In genomic region chr1:248752119-248752931, GRCh38 we compare ENCODE assay signal across 17 cellular contexts. TPM values are rescaled to one million over a fixed set of nuclear protein-coding genes. Genes with fewer than 3 reads are reported as not detected.
DNase-seq lines count a peak whose midpoint lies in the region; ATAC-seq, FAIRE-seq and TF ChIP-seq lines count a peak whose summit lies in the region.
"Had no signal": no experiment of that assay in that cellular context is flagged by ENCODE, and none has a peak within 500 bp of the region (broad histone marks: within the 10 kb centered on the region; RNA-seq: fewer than 3 reads in every experiment).

No MANE protein-coding gene starts in this region.

- no peaks in the 10 kb centered on the region for H3K79me2 ChIP-seq in SK-N-SH (ENCODE audit: insufficient read depth)

- no peaks in the 10 kb centered on the region for H3K9me3 Mint-ChIP-seq in activated CD8-positive, alpha-beta T cell treated with anti-CD3 and anti-CD28 coated beads for 36 hours
- H3K9me3 Mint-ChIP-seq: dendritic cell treated with granulocyte-macrophage colony-stimulating factor and Interleukin-4, amounts not matched to agents 40 ng/mL and 50 ng/mL, for 4 days had no signal

- peaks cover 9% of the 10 kb centered on the region for H3F3A ChIP-seq in SK-N-SH (replicated peaks; ENCODE audit: insufficient read depth)

- H3K36me3 ChIP-seq in SK-N-SH (replicated peaks in 1 of 2; ENCODE audit: control insufficient read depth in 1 of 2, insufficient read depth in 2 of 2, low read length in 1 of 2) (no peaks in the 10 kb centered on the region), small intestine (ENCODE audit: control insufficient read depth in 2 of 2, insufficient read depth in 2 of 2, low read length in 2 of 2) (no peaks in the 10 kb centered on the region)
- H3K36me3 ChIP-seq: SJSA1, vagina had no signal

- no peak overlapping the region for H2AFZ ChIP-seq in SK-N-SH (ENCODE audit: low read depth)

- ATAC-seq in SK-N-SH treated with all-trans-retinoic acid at 6 μM for 48 hours: peak; percentile 53
- ATAC-seq in activated CD8-positive, alpha-beta T cell treated with anti-CD3 and anti-CD28 coated beads for 36 hours: peak; percentile 56
- ATAC-seq in HG02642 (IDR thresholded peaks at IDR 0.05; ENCODE audit: poor library complexity, unreplicated experiment): no peak

- H3K4me1 Mint-ChIP-seq in activated CD8-positive, alpha-beta T cell treated with anti-CD3 and anti-CD28 coated beads for 36 hours (ENCODE audit: low read depth): peaks cover 11% of the 10 kb centered on the region

- DNase-seq in SK-N-SH (no peak), LNCaP clone FGC (ENCODE audit: low read depth) (peak; percentile 15), small intestine (peak; percentile 48), HCEC 1CT (no peak)
- peak; percentile 11 for DNase-seq in activated CD8-positive, alpha-beta T cell treated with anti-CD3 and anti-CD28 coated beads for 36 hours
- no peak for DNase-seq in activated CD4-positive, alpha-beta T cell treated with anti-CD3 and anti-CD28 coated beads, Interleukin-2, amount 50 U/mL, for 1 hour
- DNase-seq: activated T-cell treated with anti-CD3 and anti-CD28 coated beads, Interleukin-2, amount 50 U/mL, for 48 hours; aorta; Kasumi-1 had no signal

- POLR2A ChIA-PET in SK-N-SH (lab: Yijun Ruan, JAX): no interaction called here
- POLR2A ChIA-PET in activated CD8-positive, alpha-beta T cell treated with anti-CD3 and anti-CD28 coated beads for 36 hours (lab: Charles Lee): interaction anchor here (0.6 kb wide), 1 partner anchor 66 kb away, joined by 3 read pairs; no protein-coding TSS in a partner anchor

- H3K4me3 ChIP-seq in SK-N-SH (ENCODE audit: low read depth in 2 of 2, low read length in 1 of 2): no peak overlapping the region
- no peak overlapping the region for H3K4me3 ChIP-seq in LNCaP clone FGC (ENCODE audit: low read depth, low read length)
- H3K4me3 ChIP-seq in small intestine (ENCODE audit: low read depth in 1 of 2, low read length in 2 of 2): no peak overlapping the region
- H3K4me3 ChIP-seq: SJSA1, vagina had no signal

- no peak overlapping the region for H3K27ac Mint-ChIP-seq in activated CD8-positive, alpha-beta T cell treated with anti-CD3 and anti-CD28 coated beads for 36 hours
- H3K27ac Mint-ChIP-seq: dendritic cell treated with granulocyte-macrophage colony-stimulating factor and Interleukin-4, amounts not matched to agents 40 ng/mL and 50 ng/mL, for 4 days; progenitor cell of endocrine pancreas had no signal

- no peaks in the 10 kb centered on the region for H3K27me3 Mint-ChIP-seq in activated CD8-positive, alpha-beta T cell treated with anti-CD3 and anti-CD28 coated beads for 36 hours
- H3K27me3 Mint-ChIP-seq: dendritic cell treated with granulocyte-macrophage colony-stimulating factor and Interleukin-4, amounts not matched to agents 40 ng/mL and 50 ng/mL, for 4 days; progenitor cell of endocrine pancreas had no signal

- no peak for TF ChIP-seq RAD21 in SK-N-SH (IDR thresholded peaks at IDR 0.05; ENCODE audit: low read length)

- H3K9ac ChIP-seq in SK-N-SH: no peak overlapping the region

- no peak for TF ChIP-seq EP300 in SK-N-SH (IDR thresholded peaks at IDR 0.05; ENCODE audit: borderline replicate concordance in 1 of 2, low read depth in 1 of 2, low read length in 1 of 2)

- no peaks in the 10 kb centered on the region for H3K9me3 ChIP-seq in SK-N-SH
- H3K9me3 ChIP-seq in small intestine (ENCODE audit: control insufficient read depth, low read depth): no peaks in the 10 kb centered on the region
- H3K9me3 ChIP-seq: vagina had no signal

- CTCF ChIA-PET in SK-N-SH (lab: Yijun Ruan, JAX): no interaction called here
- CTCF ChIA-PET in activated CD8-positive, alpha-beta T cell treated with anti-CD3 and anti-CD28 coated beads for 36 hours (lab: Charles Lee): no interaction called here

- no peak overlapping the region for H3K4me3 Mint-ChIP-seq in activated CD8-positive, alpha-beta T cell treated with anti-CD3 and anti-CD28 coated beads for 36 hours
- H3K4me3 Mint-ChIP-seq: dendritic cell treated with granulocyte-macrophage colony-stimulating factor and Interleukin-4, amounts not matched to agents 40 ng/mL and 50 ng/mL, for 4 days had no signal

- H3K4me2 ChIP-seq in SK-N-SH: no peak overlapping the region

- H3K9me2 ChIP-seq in SK-N-SH: no peaks in the 10 kb centered on the region

- H3K27me3 ChIP-seq in SK-N-SH (ENCODE audit: insufficient read depth) (no peaks in the 10 kb centered on the region), small intestine (ENCODE audit: control insufficient read depth in 2 of 2, insufficient read depth in 2 of 2, low read length in 2 of 2) (no peaks in the 10 kb centered on the region)
- H3K27me3 ChIP-seq: SJSA1, vagina had no signal

- intact Hi-C loops in activated CD8-positive, alpha-beta T cell treated with anti-CD3 and anti-CD28 coated beads for 36 hours (cut with micrococcal nuclease): no loop called here

- no peaks in the 10 kb centered on the region for H4K20me1 ChIP-seq in SK-N-SH (ENCODE audit: insufficient read depth)

- FAIRE-seq in small intestine (lab: Jason Lieb, UNC): no peak

- no peak for TF ChIP-seq CTCF in SK-N-SH (IDR thresholded peaks at IDR 0.05)
- TF ChIP-seq CTCF in LNCaP clone FGC (IDR thresholded peaks at IDR 0.05; ENCODE audit: control insufficient read depth, extremely low read depth, insufficient read depth): no peak
- TF ChIP-seq CTCF in activated CD8-positive, alpha-beta T cell treated with anti-CD3 and anti-CD28 coated beads for 36 hours (IDR thresholded peaks at IDR 0.05): no peak

- H3K4me1 ChIP-seq in SK-N-SH (ENCODE audit: control insufficient read depth in 1 of 2, insufficient read depth in 2 of 2, low read depth in 1 of 2, low read length in 1 of 2): no peaks in the 10 kb centered on the region
- peaks cover 0 to 14% of the 10 kb centered on the region in 2 donors for H3K4me1 ChIP-seq in small intestine (ENCODE audit: control insufficient read depth in 2 of 2, insufficient read depth in 1 of 2, low read depth in 1 of 2, low read length in 1 of 2)
- H3K4me1 ChIP-seq: SJSA1, vagina had no signal

- no peaks in the 10 kb centered on the region for H3K36me3 Mint-ChIP-seq in activated CD8-positive, alpha-beta T cell treated with anti-CD3 and anti-CD28 coated beads for 36 hours (ENCODE audit: low read depth)

- no peak overlapping the region for H3K27ac ChIP-seq in SK-N-SH (ENCODE audit: low read depth in 2 of 2, low read length in 1 of 2)
- no peak overlapping the region for H3K27ac ChIP-seq in small intestine (ENCODE audit: low read depth in 1 of 2, low read length in 1 of 2)
- H3K27ac ChIP-seq: SJSA1, vagina had no signal

- WGBS in SK-N-SH (ENCODE audit: low lambda C conversion rate): 20% methylated on average over 8 of the region's 9 CpGs
- WGBS in small intestine, 3 donors: 22 to 70% (median 41%) methylated on average over 9 of the region's 9 CpGs

TF ChIP-seq in SK-N-SH treated with all-trans-retinoic acid at 6 μM for 48 hours, 23 proteins besides CTCF, POLR2A, EP300 and RAD21 (continues in another document):
- no peak for TF ChIP-seq OSR1 (CRISPR knock-in tag; IDR thresholded peaks at IDR 0.05)
- no peak for TF ChIP-seq TCF4 (CRISPR knock-in tag; IDR thresholded peaks at IDR 0.05; ENCODE audit: borderline replicate concordance)
- no peak for TF ChIP-seq ZFP30 (CRISPR knock-in tag; IDR thresholded peaks at IDR 0.05)
- no peak for TF ChIP-seq CSRNP3 (CRISPR knock-in tag; IDR thresholded peaks at IDR 0.05)
- TF ChIP-seq ARNTL (CRISPR knock-in tag; IDR thresholded peaks at IDR 0.05; ENCODE audit: borderline replicate concordance, low read depth): no peak

TF ChIP-seq in SK-N-SH, 30 proteins besides CTCF, POLR2A, EP300 and RAD21 (continues in another document):
- TF ChIP-seq MAX (IDR thresholded peaks at IDR 0.05; ENCODE audit: low read depth) (no peak), SMC3 (IDR thresholded peaks at IDR 0.05; ENCODE audit: low read depth, low read length) (no peak), IRF3 (IDR thresholded peaks at IDR 0.05; ENCODE audit: low read depth, low read length) (no peak), MEF2A (IDR thresholded peaks at IDR 0.05; ENCODE audit: borderline replicate concordance, low read depth) (no peak), NFIC (IDR thresholded peaks at IDR 0.05; ENCODE audit: borderline replicate concordance) (no peak), MXI1 (IDR thresholded peaks at IDR 0.05; ENCODE audit: low read depth, low read length) (no peak)

RNA-seq across cellular contexts. Expression of gene LYPD8, which starts 3.2 kb away (rescaled TPM):
- polyA plus RNA-seq in SK-N-SH (2012; rRNA removed) (1.5 and 1.6 TPM in 2 replicates), small intestine (1 to 10 TPM in 1 of 3 donors, under 1 TPM in 1, not detected in 1; 0.81 to 3.4 TPM)
- 1.4 and 1.9 TPM in 2 replicates for polyA plus RNA-seq in SK-N-SH (2012; cell fraction: cytosol; rRNA removed)
- polyA plus RNA-seq in SK-N-SH (2012; cell fraction: nucleus; rRNA removed): 1.4 and 1.8 TPM in 2 replicates
- total RNA-seq in activated CD8-positive, alpha-beta T cell treated with anti-CD3 and anti-CD28 coated beads for 36 hours: not detected
- total RNA-seq: aorta, fibroblast of villous mesenchyme, NCI-H460, progenitor cell of endocrine pancreas, SJSA1, vagina had no signal

RNA-seq across cellular contexts. Expression of gene OR14I1, which starts 49.8 kb away (rescaled TPM):
- polyA plus RNA-seq in SK-N-SH (2012; rRNA removed) (not detected in 2 replicates), small intestine (not detected)
- polyA plus RNA-seq in SK-N-SH (2012; cell fraction: cytosol; rRNA removed): not detected in 2 replicates
- polyA plus RNA-seq in SK-N-SH (2012; cell fraction: nucleus; rRNA removed): not detected in 2 replicates
- total RNA-seq in activated CD8-positive, alpha-beta T cell treated with anti-CD3 and anti-CD28 coated beads for 36 hours: not detected
- total RNA-seq: aorta, fibroblast of villous mesenchyme, NCI-H460, progenitor cell of endocrine pancreas, SJSA1, vagina had no signal
- polyA plus RNA-seq: aorta had no signal

Comparison
In these comparisons a context has a peak if more than half of its experiments do, and no peak if none do; other contexts are left out.
1. DNase-seq: peak in LNCaP clone FGC (single experiment), activated CD8-positive, alpha-beta T cell treated with anti-CD3 and anti-CD28 coated beads for 36 hours (single experiment) and small intestine (single experiment); none in SK-N-SH (single experiment), activated CD4-positive, alpha-beta T cell treated with anti-CD3 and anti-CD28 coated beads, Interleukin-2, amount 50 U/mL, for 1 hour (single experiment) and HCEC 1CT (single experiment).